Comparison of ENCODE assay signal across 1 cellular context in the genomic region with DNA sequence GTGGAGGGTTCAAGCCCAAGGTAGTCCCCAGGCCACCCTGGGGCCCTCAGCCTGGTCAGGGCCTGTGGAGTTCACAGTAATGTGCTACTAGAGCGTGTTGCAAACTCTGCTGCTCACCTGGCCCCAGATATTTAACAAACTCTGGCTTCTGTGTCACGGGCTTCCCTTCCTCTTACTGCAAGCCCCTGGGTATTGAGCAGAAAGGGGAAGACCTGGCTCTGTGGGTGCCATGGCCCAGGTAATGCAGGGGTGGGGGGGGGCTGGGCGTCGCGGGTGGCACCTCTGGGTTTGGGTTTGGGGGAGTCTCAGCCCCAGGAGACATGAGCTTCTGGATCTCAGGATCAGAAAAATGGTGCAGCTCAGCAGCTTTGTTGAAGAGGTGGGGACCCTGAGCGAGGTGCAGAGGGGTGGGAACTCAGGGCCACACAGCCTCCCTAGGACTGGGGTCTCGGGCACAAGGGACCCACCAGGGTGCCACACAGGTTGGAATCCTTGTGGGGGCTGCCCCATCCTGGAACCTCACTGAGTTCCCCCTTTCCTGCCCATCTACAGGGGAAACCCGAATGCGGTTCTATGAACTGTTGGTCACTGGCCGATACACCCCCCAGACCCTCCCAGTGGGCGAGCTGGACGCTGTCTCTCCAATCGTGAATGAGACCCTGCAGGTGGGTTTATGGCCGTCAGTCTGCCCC.
TF ChIP-seq lines count a peak whose summit lies in the region.

No MANE protein-coding gene starts in this region.

TF ChIP-seq in K562, 482 proteins besides CTCF, POLR2A, EP300 and RAD21:
- TF ChIP-seq POLR2G (IDR thresholded peaks at IDR 0.05; ENCODE audit: low read depth, low read length) (0 out of 2 replicates have a peak, but pooled peaks have one; percentile 4), SMAD4 (CRISPR knock-in tag; conservative IDR thresholded peaks at IDR 0.05) (no peak), ZNF740 (CRISPR knock-in tag; IDR thresholded peaks at IDR 0.05) (peak; percentile 52; the same call in 1 of the 2 replicates), ZNF740 (tag; IDR thresholded peaks at IDR 0.05) (no peak; a peak in 1 of 4 replicates)
